8 cellular contexts compared by ENCODE assay signal in genomic region chr16:85321856-85322271, GRCh38.
DNase-seq lines count a peak whose midpoint lies in the region; ATAC-seq and TF ChIP-seq lines count a peak whose summit lies in the region.

No MANE protein-coding gene starts in this region.

- BruUV-seq in MCF 10A (replicated peaks; lab: Mats Ljungman, UMichigan) = no TSS peak

- H3K27me3 Mint-ChIP-seq in MCF 10A (ENCODE audit: insufficient read depth, unreplicated experiment) = no peaks in the 10 kb centered on the region
- peaks cover 0 to 4% of the 10 kb centered on the region in 2 donors for H3K27me3 Mint-ChIP-seq in CD4-positive, alpha-beta memory T cell

- H3K4me1 Mint-ChIP-seq in MCF 10A (ENCODE audit: insufficient read depth, unreplicated experiment) = no peaks in the 10 kb centered on the region
- no peaks in the 10 kb centered on the region for H3K4me1 Mint-ChIP-seq in CD4-positive, alpha-beta memory T cell

- no peaks in the 10 kb centered on the region for H3K36me3 Mint-ChIP-seq in MCF 10A (ENCODE audit: insufficient read depth, unreplicated experiment)
- no peaks in the 10 kb centered on the region for H3K36me3 Mint-ChIP-seq in CD4-positive, alpha-beta memory T cell

- H3K4me3 Mint-ChIP-seq in MCF 10A (ENCODE audit: unreplicated experiment) = no peak overlapping the region
- no peak overlapping the region for H3K4me3 Mint-ChIP-seq in CD4-positive, alpha-beta memory T cell

- no peaks in the 10 kb centered on the region for H3K9me3 ChIP-seq in skeletal muscle tissue (ENCODE audit: control insufficient read depth in 3 of 3, low read length in 3 of 3)
- H3K9me3 ChIP-seq in CD4-positive, alpha-beta memory T cell (ENCODE audit: control insufficient read depth in 1 of 2, low read length in 2 of 2) = no peaks in the 10 kb centered on the region

- H3K9ac ChIP-seq in skeletal muscle tissue (ENCODE audit: low read depth in 1 of 3, low read length in 3 of 3) = peak overlapping the region; percentile 5 to 60 (median 45)

- no peaks in the 10 kb centered on the region for H3K27me3 ChIP-seq in skeletal muscle tissue (ENCODE audit: control insufficient read depth in 3 of 3, insufficient read depth in 3 of 3, low read length in 3 of 3)
- H3K27me3 ChIP-seq in CD4-positive, alpha-beta memory T cell (ENCODE audit: insufficient read depth, low read length) = no peaks in the 10 kb centered on the region

- peak overlapping the region; percentile 64 for H3K27ac ChIP-seq in skeletal muscle tissue (ENCODE audit: low read depth, low read length)
- no peak overlapping the region for H3K27ac ChIP-seq in CD4-positive, alpha-beta memory T cell (ENCODE audit: low read depth, low read length)

- H3K4me3 ChIP-seq in skeletal muscle tissue (ENCODE audit: low read length in 3 of 3) = peak overlapping the region in 1 of 3 donors; percentile 29
- H3K4me3 ChIP-seq in CD4-positive, alpha-beta memory T cell (ENCODE audit: low read length in 2 of 2) = no peak overlapping the region

- intact Hi-C loops in MCF 10A (cut with micrococcal nuclease) = no loop called here
- intact Hi-C loops in CD4-positive, alpha-beta memory T cell (cut with micrococcal nuclease) = no loop called here

- no peak for TF ChIP-seq CTCF in MCF 10A (IDR thresholded peaks at IDR 0.05; ENCODE audit: unreplicated experiment)

- DNase-seq in H4 (ENCODE audit: low spot score) (peak; percentile 61), MCF 10A (ENCODE audit: unreplicated experiment) (peak; percentile 58), inferior parietal cortex (ENCODE audit: extremely low spot score) (peak; percentile 59), NCI-H1105 treated with DMSO at 0.1 percent for 48 hours (lab: John Stamatoyannopoulos, UW) (no peak)
- DNase-seq in CD4-positive, alpha-beta memory T cell = no peak

- H3K27ac Mint-ChIP-seq in MCF 10A (ENCODE audit: low read depth, unreplicated experiment) = no peak overlapping the region
- no peak overlapping the region for H3K27ac Mint-ChIP-seq in CD4-positive, alpha-beta memory T cell

- peaks cover 31 to 39% (median 38%) of the 10 kb centered on the region in 3 donors for H3K4me1 ChIP-seq in skeletal muscle tissue (ENCODE audit: control insufficient read depth in 3 of 3, insufficient read depth in 3 of 3, low read length in 3 of 3)
- no peaks in the 10 kb centered on the region for H3K4me1 ChIP-seq in CD4-positive, alpha-beta memory T cell (ENCODE audit: insufficient read depth, low read length)

- no peaks in the 10 kb centered on the region for H3K9me3 Mint-ChIP-seq in MCF 10A (ENCODE audit: unreplicated experiment)
- peaks cover 0 to 5% (median 2%) of the 10 kb centered on the region in 8 donors for H3K9me3 Mint-ChIP-seq in CD4-positive, alpha-beta memory T cell

- H3K36me3 ChIP-seq in skeletal muscle tissue (ENCODE audit: control insufficient read depth in 3 of 3, insufficient read depth in 3 of 3, low read length in 3 of 3) = no peaks in the 10 kb centered on the region
- H3K36me3 ChIP-seq in CD4-positive, alpha-beta memory T cell (ENCODE audit: insufficient read depth, low read length) = no peaks in the 10 kb centered on the region

- CTCF ChIA-PET in MCF 10A (lab: Yijun Ruan, JAX) = interaction anchor here (1.2 kb wide), 1 partner anchor 13 kb away, joined by 5 read pairs; no protein-coding TSS in a partner anchor
- CTCF ChIA-PET in CD4-positive, alpha-beta memory T cell (lab: Charles Lee; ENCODE audit: partially characterized antibody) = interaction anchor here (0.7 to 1.0 kb wide), 2 partner anchors 8 to 125 kb away, joined by 3 read pairs; no protein-coding TSS in a partner anchor

- ATAC-seq in HG02840 (IDR thresholded peaks at IDR 0.05; ENCODE audit: low FRiP score, unreplicated experiment) (no peak), HG03135 (IDR thresholded peaks at IDR 0.05; ENCODE audit: unreplicated experiment) (no peak)

- POLR2A ChIA-PET in MCF 10A (lab: Yijun Ruan, JAX) = interaction anchor here (0.8 kb wide), 1 partner anchor 231 kb away, joined by 5 read pairs; no protein-coding TSS in a partner anchor
- POLR2A ChIA-PET in CD4-positive, alpha-beta memory T cell (lab: Charles Lee; ENCODE audit: partially characterized antibody) = no interaction called here

Comparison
In these comparisons a context has a peak if more than half of its experiments do, and no peak if none do; other contexts are left out.
1. DNase-seq: peak in H4 (single experiment), MCF 10A (single experiment) and inferior parietal cortex (single experiment); none in NCI-H1105 treated with DMSO at 0.1 percent for 48 hours (single experiment) and CD4-positive, alpha-beta memory T cell (0 of 5).